3 cellular contexts compared by ENCODE assay signal in the genomic region with DNA sequence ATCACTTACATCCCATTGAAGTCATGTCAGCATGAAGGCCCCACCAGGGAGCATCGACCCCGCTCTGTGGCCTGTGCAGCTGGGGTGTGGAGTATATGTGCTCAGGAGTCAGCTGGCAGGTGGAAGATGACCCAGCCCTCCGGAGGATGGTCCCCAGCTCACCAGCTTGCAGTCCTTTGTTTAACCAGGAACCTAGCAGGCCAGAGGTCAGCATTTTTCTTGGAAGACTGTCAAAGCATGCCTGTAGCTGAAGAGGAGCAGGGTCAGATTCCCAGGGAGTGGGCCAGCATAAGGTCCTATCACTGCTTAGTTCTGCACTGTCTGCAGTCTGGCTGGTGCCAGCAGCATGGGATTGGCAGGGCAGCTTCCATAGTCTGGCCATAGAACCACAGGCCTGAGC.
TF ChIP-seq lines count a peak whose summit lies in the region.

No MANE protein-coding gene starts in this region.

TF ChIP-seq in liver, 16 proteins besides CTCF, POLR2A, EP300 and RAD21:
- TF ChIP-seq FOXA1 (IDR thresholded peaks at IDR 0.05), result no peak
- TF ChIP-seq FOXA2 (IDR thresholded peaks at IDR 0.05), result no peak
- no peak for TF ChIP-seq YY1 (IDR thresholded peaks at IDR 0.05)
- TF ChIP-seq SP1 (IDR thresholded peaks at IDR 0.05), result no peak
- TF ChIP-seq NR2F2 (IDR thresholded peaks at IDR 0.05), result peak; percentile 71
- TF ChIP-seq JUND (IDR thresholded peaks at IDR 0.05), result no peak
- TF ChIP-seq RXRA (IDR thresholded peaks at IDR 0.05), result peak in 1 of 2 donors; percentile 36
- no peak for TF ChIP-seq ZBTB33 (IDR thresholded peaks at IDR 0.05)
- TF ChIP-seq TAF1 (conservative IDR thresholded peaks at IDR 0.05), result no peak
- TF ChIP-seq EGR1 (IDR thresholded peaks at IDR 0.05; ENCODE audit: low read depth in 2 of 2), result no peak
- peak in 1 of 2 donors; percentile 35 for TF ChIP-seq HNF4A (conservative IDR thresholded peaks at IDR 0.05)

TF ChIP-seq in HepG2, 621 proteins besides CTCF, POLR2A, EP300 and RAD21:
- no peak for TF ChIP-seq ZMYM4 (CRISPR knock-in tag; IDR thresholded peaks at IDR 0.05)
- no peak for TF ChIP-seq ZNF260 (CRISPR knock-in tag; IDR thresholded peaks at IDR 0.05; ENCODE audit: borderline replicate concordance, low read depth)
- no peak for TF ChIP-seq GFI1 (CRISPR knock-in tag; IDR thresholded peaks at IDR 0.05; ENCODE audit: borderline replicate concordance)
- TF ChIP-seq KDM5A (IDR thresholded peaks at IDR 0.05; ENCODE audit: borderline replicate concordance, low read length), result no peak
- TF ChIP-seq AGO2 (optimal IDR thresholded peaks at IDR 0.05; ENCODE audit: low read depth, low read length), result no peak
- no peak for TF ChIP-seq ZNF276 (CRISPR knock-in tag; IDR thresholded peaks at IDR 0.05; ENCODE audit: low read depth)
- TF ChIP-seq, protein P1, sequence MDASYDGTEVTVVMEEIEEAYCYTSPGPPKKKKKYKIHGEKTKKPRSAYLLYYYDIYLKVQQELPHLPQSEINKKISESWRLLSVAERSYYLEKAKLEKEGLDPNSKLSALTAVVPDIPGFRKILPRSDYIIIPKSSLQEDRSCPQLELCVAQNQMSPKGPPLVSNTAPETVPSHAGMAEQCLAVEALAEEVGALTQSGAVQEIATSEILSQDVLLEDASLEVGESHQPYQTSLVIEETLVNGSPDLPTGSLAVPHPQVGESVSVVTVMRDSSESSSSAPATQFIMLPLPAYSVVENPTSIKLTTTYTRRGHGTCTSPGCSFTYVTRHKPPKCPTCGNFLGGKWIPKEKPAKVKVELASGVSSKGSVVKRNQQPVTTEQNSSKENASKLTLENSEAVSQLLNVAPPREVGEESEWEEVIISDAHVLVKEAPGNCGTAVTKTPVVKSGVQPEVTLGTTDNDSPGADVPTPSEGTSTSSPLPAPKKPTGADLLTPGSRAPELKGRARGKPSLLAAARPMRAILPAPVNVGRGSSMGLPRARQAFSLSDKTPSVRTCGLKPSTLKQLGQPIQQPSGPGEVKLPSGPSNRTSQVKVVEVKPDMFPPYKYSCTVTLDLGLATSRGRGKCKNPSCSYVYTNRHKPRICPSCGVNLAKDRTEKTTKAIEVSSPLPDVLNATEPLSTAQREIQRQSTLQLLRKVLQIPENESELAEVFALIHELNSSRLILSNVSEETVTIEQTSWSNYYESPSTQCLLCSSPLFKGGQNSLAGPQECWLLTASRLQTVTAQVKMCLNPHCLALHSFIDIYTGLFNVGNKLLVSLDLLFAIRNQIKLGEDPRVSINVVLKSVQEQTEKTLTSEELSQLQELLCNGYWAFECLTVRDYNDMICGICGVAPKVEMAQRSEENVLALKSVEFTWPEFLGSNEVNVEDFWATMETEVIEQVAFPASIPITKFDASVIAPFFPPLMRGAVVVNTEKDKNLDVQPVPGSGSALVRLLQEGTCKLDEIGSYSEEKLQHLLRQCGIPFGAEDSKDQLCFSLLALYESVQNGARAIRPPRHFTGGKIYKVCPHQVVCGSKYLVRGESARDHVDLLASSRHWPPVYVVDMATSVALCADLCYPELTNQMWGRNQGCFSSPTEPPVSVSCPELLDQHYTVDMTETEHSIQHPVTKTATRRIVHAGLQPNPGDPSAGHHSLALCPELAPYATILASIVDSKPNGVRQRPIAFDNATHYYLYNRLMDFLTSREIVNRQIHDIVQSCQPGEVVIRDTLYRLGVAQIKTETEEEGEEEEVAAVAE (CRISPR knock-in tag; IDR thresholded peaks at IDR 0.05; ENCODE audit: borderline replicate concordance), result no peak
- no peak for TF ChIP-seq SP1 (IDR thresholded peaks at IDR 0.05)
- no peak for TF ChIP-seq SP1 (CRISPR knock-in tag; IDR thresholded peaks at IDR 0.05)
- TF ChIP-seq, protein P2, sequence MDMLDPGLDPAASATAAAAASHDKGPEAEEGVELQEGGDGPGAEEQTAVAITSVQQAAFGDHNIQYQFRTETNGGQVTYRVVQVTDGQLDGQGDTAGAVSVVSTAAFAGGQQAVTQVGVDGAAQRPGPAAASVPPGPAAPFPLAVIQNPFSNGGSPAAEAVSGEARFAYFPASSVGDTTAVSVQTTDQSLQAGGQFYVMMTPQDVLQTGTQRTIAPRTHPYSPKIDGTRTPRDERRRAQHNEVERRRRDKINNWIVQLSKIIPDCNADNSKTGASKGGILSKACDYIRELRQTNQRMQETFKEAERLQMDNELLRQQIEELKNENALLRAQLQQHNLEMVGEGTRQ (IDR thresholded peaks at IDR 0.05; ENCODE audit: low read depth, low read length), result no peak
- TF ChIP-seq, protein P2 (CRISPR knock-in tag; IDR thresholded peaks at IDR 0.05; ENCODE audit: borderline replicate concordance), result no peak
- TF ChIP-seq MAFG (CRISPR knock-in tag; IDR thresholded peaks at IDR 0.05), result no peak
- TF ChIP-seq, protein P3, sequence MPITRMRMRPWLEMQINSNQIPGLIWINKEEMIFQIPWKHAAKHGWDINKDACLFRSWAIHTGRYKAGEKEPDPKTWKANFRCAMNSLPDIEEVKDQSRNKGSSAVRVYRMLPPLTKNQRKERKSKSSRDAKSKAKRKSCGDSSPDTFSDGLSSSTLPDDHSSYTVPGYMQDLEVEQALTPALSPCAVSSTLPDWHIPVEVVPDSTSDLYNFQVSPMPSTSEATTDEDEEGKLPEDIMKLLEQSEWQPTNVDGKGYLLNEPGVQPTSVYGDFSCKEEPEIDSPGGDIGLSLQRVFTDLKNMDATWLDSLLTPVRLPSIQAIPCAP (CRISPR knock-in tag; IDR thresholded peaks at IDR 0.05; ENCODE audit: low read depth), result no peak
- no peak for TF ChIP-seq ZFP91 (CRISPR knock-in tag; IDR thresholded peaks at IDR 0.05; ENCODE audit: borderline replicate concordance)
TF ChIP-seq in HepG2: peak in this region for 0.

TF ChIP-seq in H1, 55 proteins besides CTCF, POLR2A, EP300 and RAD21:
- TF ChIP-seq SAP30 (IDR thresholded peaks at IDR 0.05; ENCODE audit: insufficient read depth, insufficient replicate concordance, low read length) (no peak), KDM5A (IDR thresholded peaks at IDR 0.05; ENCODE audit: low read length) (no peak), SP2 (IDR thresholded peaks at IDR 0.05; ENCODE audit: low read length) (no peak), POLR2AphosphoS5 (IDR thresholded peaks at IDR 0.05; ENCODE audit: low read depth, low read length) (no peak), ASH2L (IDR thresholded peaks at IDR 0.05; ENCODE audit: low read length) (no peak), KDM1A (IDR thresholded peaks at IDR 0.05; ENCODE audit: borderline replicate concordance, low read length) (no peak), POU5F1 (IDR thresholded peaks at IDR 0.05; ENCODE audit: low read depth, low read length) (no peak), NANOG (IDR thresholded peaks at IDR 0.05; ENCODE audit: insufficient read depth, low read depth, low read length, poor library complexity, severe bottlenecking) (no peak), CHD1 (IDR thresholded peaks at IDR 0.05; ENCODE audit: low read depth, low read length) (no peak), HDAC2 (IDR thresholded peaks at IDR 0.05; ENCODE audit: borderline replicate concordance in 1 of 2, low read depth in 2 of 2, low read length in 2 of 2) (no peak), GTF2F1 (IDR thresholded peaks at IDR 0.05; ENCODE audit: borderline replicate concordance, low read depth, low read length) (no peak), SIRT6 (IDR thresholded peaks at IDR 0.05; ENCODE audit: low read length) (no peak), CBX8 (IDR thresholded peaks at IDR 0.05; ENCODE audit: borderline replicate concordance, low read depth, low read length) (no peak), JUN (IDR thresholded peaks at IDR 0.05; ENCODE audit: low read depth, low read length) (no peak), CHD7 (IDR thresholded peaks at IDR 0.05; ENCODE audit: insufficient replicate concordance, low read length) (no peak), RNF2 (IDR thresholded peaks at IDR 0.05; ENCODE audit: borderline replicate concordance, low read depth, low read length, missing control alignments, poor library complexity, severe bottlenecking) (no peak), RBBP5 (IDR thresholded peaks at IDR 0.05; ENCODE audit: borderline replicate concordance, low read depth, low read length) (no peak)
- TF ChIP-seq, protein P4, sequence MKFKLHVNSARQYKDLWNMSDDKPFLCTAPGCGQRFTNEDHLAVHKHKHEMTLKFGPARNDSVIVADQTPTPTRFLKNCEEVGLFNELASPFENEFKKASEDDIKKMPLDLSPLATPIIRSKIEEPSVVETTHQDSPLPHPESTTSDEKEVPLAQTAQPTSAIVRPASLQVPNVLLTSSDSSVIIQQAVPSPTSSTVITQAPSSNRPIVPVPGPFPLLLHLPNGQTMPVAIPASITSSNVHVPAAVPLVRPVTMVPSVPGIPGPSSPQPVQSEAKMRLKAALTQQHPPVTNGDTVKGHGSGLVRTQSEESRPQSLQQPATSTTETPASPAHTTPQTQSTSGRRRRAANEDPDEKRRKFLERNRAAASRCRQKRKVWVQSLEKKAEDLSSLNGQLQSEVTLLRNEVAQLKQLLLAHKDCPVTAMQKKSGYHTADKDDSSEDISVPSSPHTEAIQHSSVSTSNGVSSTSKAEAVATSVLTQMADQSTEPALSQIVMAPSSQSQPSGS (IDR thresholded peaks at IDR 0.05; ENCODE audit: low read length), result no peak
